In genomic region chr2:23351388-23352141, GRCh38 we compare ENCODE assay signal across 8 cellular contexts. TPM values are rescaled to one million over a fixed set of nuclear protein-coding genes. Genes with fewer than 3 reads are reported as not detected.
A peak's percentile ranks its signal among the peaks of the same experiment; 100 is the strongest.
DNase-seq lines count a peak whose midpoint lies in the region; ATAC-seq and TF ChIP-seq lines count a peak whose summit lies in the region.

No MANE protein-coding gene starts in this region.

- H3K27ac ChIP-seq in gastroesophageal sphincter (peak overlapping the region in 3 of 4 donors; percentile 52 to 64 (median 64)), tibial nerve (peak overlapping the region; percentile 54 to 91 (median 77))

- ATAC-seq in GM18867 (IDR thresholded peaks at IDR 0.05; ENCODE audit: unreplicated experiment) (peak; percentile 89), HG03045 (IDR thresholded peaks at IDR 0.05; ENCODE audit: unreplicated experiment) (peak; percentile 90), gastroesophageal sphincter (peak; percentile 88)

- DNase-seq in Ammon's horn (ENCODE audit: low spot score) (peak; percentile 86), NCI-H748 treated with DMSO at 0.1 percent for 48 hours (lab: John Stamatoyannopoulos, UW) (peak; percentile 46), nucleus accumbens (lab: John Stamatoyannopoulos, UW) (peak in 49 of 56 donors; percentile 9 to 81 (median 52)), tibial nerve (ENCODE audit: low spot score in 2 of 2) (peak; percentile 82 to 85)
- peak; percentile 74 to 81 for DNase-seq in activated T-cell treated with anti-CD3 and anti-CD28 coated beads, Interleukin-2, amount 50 U/mL, for 48 hours

- TF ChIP-seq CTCF in gastroesophageal sphincter (IDR thresholded peaks at IDR 0.05): peak in 3 of 4 experiments; percentile 79 to 94 (median 84)
- peak; percentile 70 to 95 (median 87) for TF ChIP-seq CTCF in tibial nerve (IDR thresholded peaks at IDR 0.05)

- H3K4me3 ChIP-seq in gastroesophageal sphincter (peak overlapping the region in 1 of 2 donors; percentile 23), tibial nerve (peak overlapping the region in 3 of 4 donors; percentile 10 to 21 (median 12))

- 47% methylated on average over 4 of the region's 37 CpGs; no CpG with 5 or more reads in 1 of the 2 donors for WGBS in gastroesophageal sphincter (ENCODE audit: low coverage in 1 of 2), 2 donors
- WGBS in tibial nerve, 2 donors: 15 to 17% methylated on average over 14 to 24 of the region's 37 CpGs

- TF ChIP-seq EP300 in gastroesophageal sphincter (IDR thresholded peaks at IDR 0.05) (no peak), tibial nerve (IDR thresholded peaks at IDR 0.05) (peak in 1 of 2 donors; percentile 59)

- TF ChIP-seq POLR2A in gastroesophageal sphincter (IDR thresholded peaks at IDR 0.05): no peak
- TF ChIP-seq POLR2A in tibial nerve (IDR thresholded peaks at IDR 0.05): no peak

- H3K36me3 ChIP-seq in gastroesophageal sphincter (no peaks in the 10 kb centered on the region), tibial nerve (no peaks in the 10 kb centered on the region)

- H3K4me1 ChIP-seq in gastroesophageal sphincter (peaks cover 0 to 17% (median 11%) of the 10 kb centered on the region in 3 donors), tibial nerve (peaks cover 0 to 34% (median 10%) of the 10 kb centered on the region in 4 donors)

- H3K27me3 ChIP-seq in gastroesophageal sphincter (peaks cover 7% of the 10 kb centered on the region), tibial nerve (no peaks in the 10 kb centered on the region)

- no peaks in the 10 kb centered on the region for H3K9me3 ChIP-seq in gastroesophageal sphincter
- H3K9me3 ChIP-seq in tibial nerve: no peaks in the 10 kb centered on the region

RNA-seq across cellular contexts. Expression of gene KLHL29, which starts 33.4 kb away (rescaled TPM):
- total RNA-seq in gastroesophageal sphincter (10 to 100 TPM; 15.2 to 31.5 (median 24.2) TPM), tibial nerve (10 to 100 TPM; 39.6 to 52.0 (median 40.4) TPM)
